8 cellular contexts compared by ENCODE assay signal in the genomic region with DNA sequence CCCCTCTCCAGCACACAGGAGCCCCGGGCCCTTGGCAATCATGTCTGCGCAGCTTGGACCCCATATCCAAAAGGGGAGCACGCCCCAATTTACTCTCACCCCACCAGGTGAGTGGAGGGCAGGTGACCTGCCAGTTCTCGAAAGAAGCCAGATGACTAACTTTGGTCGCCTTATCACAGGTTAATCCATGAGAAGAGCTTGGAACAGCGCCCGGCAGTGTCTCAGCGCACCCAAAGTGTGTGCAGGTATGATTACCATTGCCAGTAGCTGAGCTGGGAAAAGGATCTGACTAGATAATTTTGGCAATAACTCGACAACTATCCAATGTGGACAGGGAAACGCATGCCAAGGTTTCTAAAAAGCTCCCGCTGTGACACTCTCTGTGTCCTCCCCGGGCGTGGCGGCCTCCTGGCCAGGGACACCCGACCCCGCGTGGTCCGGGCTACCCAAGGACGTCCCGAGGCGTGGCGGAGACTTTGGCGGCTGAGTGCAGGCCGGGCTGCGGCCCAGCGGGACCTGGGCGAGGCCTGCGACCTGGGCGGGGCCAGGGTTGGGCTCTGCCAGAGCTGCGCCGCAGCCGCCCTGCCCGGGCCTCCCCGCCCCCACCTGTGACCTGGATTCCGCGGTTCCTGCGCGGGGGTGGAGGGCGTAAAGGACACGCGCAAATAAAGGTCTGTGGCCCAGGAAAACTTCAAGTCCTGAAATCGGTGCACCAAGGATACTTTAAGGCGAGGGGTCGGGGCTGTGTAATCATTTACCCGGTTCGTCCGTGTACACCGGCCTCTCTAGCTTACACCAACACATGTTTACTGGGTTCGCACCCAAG. TPM values are rescaled to one million over a fixed set of nuclear protein-coding genes. Genes with fewer than 3 reads are reported as not detected.
DNase-seq lines count a peak whose midpoint lies in the region; ATAC-seq and TF ChIP-seq lines count a peak whose summit lies in the region.

No MANE protein-coding gene starts in this region.

- H3K27me3 Mint-ChIP-seq in activated B cell treated with CpG ODN at 0.5 μM for 24 hours (peaks cover 3% of the 10 kb centered on the region), endodermal cell (ENCODE audit: insufficient read depth) (peaks cover 47% of the 10 kb centered on the region)

- intact Hi-C loops in activated B cell treated with CpG ODN at 0.5 μM for 24 hours (cut with micrococcal nuclease): loop anchor here (5.0 kb wide), 1 partner anchor 133 kb away; no protein-coding TSS in a partner anchor
- intact Hi-C loops in testis (cut with DNase I; ENCODE audit: low total_unique reads): no loop called here

- H3K4me3 Mint-ChIP-seq in activated B cell treated with CpG ODN at 0.5 μM for 24 hours (peak overlapping the region; percentile 83), endodermal cell (peak overlapping the region; percentile 64)

- H3K4me1 ChIP-seq in endodermal cell (ENCODE audit: control insufficient read depth, insufficient read depth, low read length): no peaks in the 10 kb centered on the region
- H3K4me1 ChIP-seq in testis: no peaks in the 10 kb centered on the region

- H3K9me3 Mint-ChIP-seq in activated B cell treated with CpG ODN at 0.5 μM for 24 hours: no peaks in the 10 kb centered on the region
- H3K9me3 Mint-ChIP-seq in endodermal cell: peaks cover 2% of the 10 kb centered on the region

- no peak for TF ChIP-seq POLR2A in testis (IDR thresholded peaks at IDR 0.05)

- CTCF ChIA-PET in activated B cell treated with CpG ODN at 0.5 μM for 24 hours (lab: Charles Lee): interaction anchor here (0.7 kb wide), 1 partner anchor 135 kb away, joined by 3 read pairs; no protein-coding TSS in a partner anchor

- POLR2A ChIA-PET in activated B cell treated with CpG ODN at 0.5 μM for 24 hours (lab: Charles Lee): interaction anchor here (0.7 to 1.5 kb wide), 4 partner anchors 13 to 400 kb away, joined by 3 to 11 read pairs (median 4); no protein-coding TSS in a partner anchor

- H3K27ac ChIP-seq in endodermal cell (ENCODE audit: low read depth, low read length) (no peak overlapping the region), testis (no peak overlapping the region)

- H3K27ac Mint-ChIP-seq in activated B cell treated with CpG ODN at 0.5 μM for 24 hours (peak overlapping the region; percentile 68), endodermal cell (no peak overlapping the region)

- H3K36me3 Mint-ChIP-seq in activated B cell treated with CpG ODN at 0.5 μM for 24 hours (ENCODE audit: low read depth) (no peaks in the 10 kb centered on the region), endodermal cell (ENCODE audit: low read depth) (no peaks in the 10 kb centered on the region)

- H3K4me1 Mint-ChIP-seq in activated B cell treated with CpG ODN at 0.5 μM for 24 hours: peaks cover 13% of the 10 kb centered on the region
- no peaks in the 10 kb centered on the region for H3K4me1 Mint-ChIP-seq in endodermal cell

- H3K9me3 ChIP-seq in endodermal cell (ENCODE audit: control insufficient read depth, low read length) (no peaks in the 10 kb centered on the region), testis (no peaks in the 10 kb centered on the region)

- peaks cover 12% of the 10 kb centered on the region for H3K27me3 ChIP-seq in endodermal cell (ENCODE audit: control insufficient read depth, insufficient read depth, low read length, poor library complexity, severe bottlenecking)
- H3K27me3 ChIP-seq in testis: no peaks in the 10 kb centered on the region

- H3K4me3 ChIP-seq in endodermal cell (ENCODE audit: low read length) (peak overlapping the region; percentile 73), testis (peak overlapping the region; percentile 38 to 55)

- H3K36me3 ChIP-seq in endodermal cell (ENCODE audit: control insufficient read depth, insufficient read depth, low read length) (no peaks in the 10 kb centered on the region), testis (ENCODE audit: low read depth, missing control alignments) (no peaks in the 10 kb centered on the region)

- 46 to 75% methylated on average over 32 to 49 of the region's 49 CpGs for WGBS in endodermal cell (ENCODE audit: insufficient coverage in 1 of 2, insufficient read length in 1 of 2), 2 experiments
- WGBS in testis, 2 donors: 19 to 39% methylated on average over 16 to 46 of the region's 49 CpGs

- no peak overlapping the region for H3K9ac ChIP-seq in endodermal cell (ENCODE audit: extremely low read depth, low read length, poor library complexity, severe bottlenecking)

- ATAC-seq in activated B cell treated with CpG ODN at 0.5 μM for 24 hours (ENCODE audit: low read depth) (peak; percentile 85), HG02840 (IDR thresholded peaks at IDR 0.05; ENCODE audit: low FRiP score, unreplicated experiment) (no peak)

- DNase-seq in CD1c-positive myeloid dendritic cell (ENCODE audit: extremely low spot score) (peak; percentile 40), HCEC 1CT (peak; percentile 17), activated B cell treated with CpG ODN at 0.5 μM for 24 hours (peak; percentile 41), endodermal cell (peak; percentile 91), mesenteric fat pad (ENCODE audit: low spot score) (peak; percentile 90), testis (peak; percentile 74)
- no peak for DNase-seq in effector CD4-positive, alpha-beta T cell

- TF ChIP-seq CTCF in activated B cell treated with CpG ODN at 0.5 μM for 24 hours (IDR thresholded peaks at IDR 0.05): no peak
- TF ChIP-seq CTCF in endodermal cell (conservative IDR thresholded peaks at IDR 0.05): no peak
- no peak for TF ChIP-seq CTCF in testis (IDR thresholded peaks at IDR 0.05)

RNA-seq across cellular contexts. Expression of a gene that starts 13.7 kb away (rescaled TPM):
- total RNA-seq in activated B cell treated with CpG ODN at 0.5 μM for 24 hours (35.9 and 38.5 TPM in 2 replicates), endodermal cell (10 to 100 TPM; 48.0 to 54.1 TPM), mesenteric fat pad (34.2 TPM), testis (10 to 100 TPM; 80.8 to 89.8 TPM)
- 28.1 TPM for polyA plus RNA-seq in endodermal cell (2013, experiment 1 of 2)
- polyA plus RNA-seq in endodermal cell (2013, experiment 2 of 2): 30.6 TPM
- 65.7 TPM for polyA plus RNA-seq in testis (ENCODE audit: insufficient read depth, low read depth, low replicate concordance)
